23 cellular contexts compared by ENCODE assay signal in genomic region chr2:60469918-60470317, GRCh38.
DNase-seq lines count a peak whose midpoint lies in the region; ATAC-seq and TF ChIP-seq lines count a peak whose summit lies in the region.
"Had no signal": no experiment of that assay in that cellular context is flagged by ENCODE, and none has a peak within 500 bp of the region (broad histone marks: within the 10 kb centered on the region; RNA-seq: fewer than 3 reads in every experiment).

No MANE protein-coding gene starts in this region.

- H4K20me1 ChIP-seq in OCI-LY7 (ENCODE audit: insufficient read depth, low read length) (no peaks in the 10 kb centered on the region), hepatocyte (ENCODE audit: insufficient read depth, poor library complexity, severe bottlenecking) (no peaks in the 10 kb centered on the region)

- H3K4me1 Mint-ChIP-seq in stimulated activated naive B cell treated with anti-CD40 and anti-IgM and Interleukin-4, amounts not matched to agents 10 μg/mL and 1 μg/mL and 100 μg/mL, for 72 hours = peaks cover 55 to 79% of the 10 kb centered on the region in 2 donors
- H3K4me1 Mint-ChIP-seq in naive thymus-derived CD8-positive, alpha-beta T cell = peaks cover 0 to 31% (median 0%) of the 10 kb centered on the region in 4 donors
- H3K4me1 Mint-ChIP-seq in CD4-positive, alpha-beta T cell (ENCODE audit: low read depth) = no peaks in the 10 kb centered on the region
- H3K4me1 Mint-ChIP-seq: activated T-helper 17 cell treated with anti-CD3 and anti-CD28 coated beads, Interleukin-2, amount 50 U/mL, for 72 hours had no signal

- POLR2A ChIA-PET in OCI-LY7 (lab: Charles Lee) = interaction anchor here (0.5 to 2.3 kb wide), 3 partner anchors 13 to 34 kb away, joined by 3 to 7 read pairs (median 4); no protein-coding TSS in a partner anchor
- POLR2A ChIA-PET in naive thymus-derived CD8-positive, alpha-beta T cell (lab: Charles Lee) = no interaction called here
- POLR2A ChIA-PET in CD4-positive, alpha-beta T cell (lab: Charles Lee) = no interaction called here

- H3K36me3 Mint-ChIP-seq in stimulated activated naive B cell treated with anti-CD40 and anti-IgM and Interleukin-4, amounts not matched to agents 10 μg/mL and 1 μg/mL and 100 μg/mL, for 72 hours = peaks cover 54 to 66% of the 10 kb centered on the region in 2 donors
- H3K36me3 Mint-ChIP-seq in naive thymus-derived CD8-positive, alpha-beta T cell = no peaks in the 10 kb centered on the region
- H3K36me3 Mint-ChIP-seq in CD4-positive, alpha-beta T cell (ENCODE audit: low read depth) = no peaks in the 10 kb centered on the region
- H3K36me3 Mint-ChIP-seq: activated naive CD4-positive, alpha-beta T cell treated with anti-CD3 and anti-CD28 coated beads, Interleukin-2, amount 50 U/mL, for 72 hours had no signal

- H3K9me3 Mint-ChIP-seq in stimulated activated naive B cell treated with anti-CD40 and anti-IgM and Interleukin-4, amounts not matched to agents 10 μg/mL and 1 μg/mL and 100 μg/mL, for 72 hours = peaks cover 3 to 7% of the 10 kb centered on the region in 2 donors
- no peaks in the 10 kb centered on the region for H3K9me3 Mint-ChIP-seq in naive thymus-derived CD8-positive, alpha-beta T cell
- H3K9me3 Mint-ChIP-seq in CD4-positive, alpha-beta T cell = no peaks in the 10 kb centered on the region
- H3K9me3 Mint-ChIP-seq: activated naive CD4-positive, alpha-beta T cell treated with anti-CD3 and anti-CD28 coated beads, Interleukin-2, amount 50 U/mL, for 72 hours; activated T-helper 17 cell treated with anti-CD3 and anti-CD28 coated beads, Interleukin-2, amount 50 U/mL, for 72 hours had no signal

- H3K79me2 ChIP-seq in OCI-LY7 (ENCODE audit: insufficient read depth, low read depth, low read length) (peaks cover 36% of the 10 kb centered on the region; the same call in 1 of the 2 replicates), hepatocyte (peaks cover 78% of the 10 kb centered on the region)

- peak; percentile 72 for DNase-seq in DMS79 treated with DMSO at 0.1 percent for 48 hours (lab: John Stamatoyannopoulos, UW)
- no peak for DNase-seq in OCI-LY7 (ENCODE audit: low spot score)
- DNase-seq in hepatocyte (ENCODE audit: low spot score) = no peak
- no peak for DNase-seq in stimulated activated naive B cell treated with anti-CD40 and anti-IgM and Interleukin-4, amounts not matched to agents 10 μg/mL and 1 μg/mL and 100 μg/mL, for 72 hours
- DNase-seq in foreskin keratinocyte = no peak
- DNase-seq in naive thymus-derived CD8-positive, alpha-beta T cell = no peak
- no peak for DNase-seq in CD4-positive, alpha-beta T cell
- DNase-seq: activated CD4-positive, alpha-beta T cell treated with anti-CD3 and anti-CD28 coated beads for 48 hours; anterior cingulate cortex; DND-41; hippocampal formation; KBM-7; mammary epithelial cell; NCI-H526 treated with DMSO at 0.1 percent for 48 hours; pancreas; retina; Right ventricle myocardium superior; stimulated activated naive CD4-positive, alpha-beta T cell had no signal

- peaks cover 10% of the 10 kb centered on the region for H3K4me1 ChIP-seq in OCI-LY7 (ENCODE audit: insufficient read depth, low read length, poor library complexity, severe bottlenecking)
- H3K4me1 ChIP-seq in hepatocyte (ENCODE audit: insufficient read depth) = peaks cover 22% of the 10 kb centered on the region
- H3K4me1 ChIP-seq in foreskin keratinocyte = peaks cover 6% of the 10 kb centered on the region

- no peak overlapping the region for H3K4me3 Mint-ChIP-seq in stimulated activated naive B cell treated with anti-CD40 and anti-IgM and Interleukin-4, amounts not matched to agents 10 μg/mL and 1 μg/mL and 100 μg/mL, for 72 hours
- H3K4me3 Mint-ChIP-seq in naive thymus-derived CD8-positive, alpha-beta T cell = no peak overlapping the region
- H3K4me3 Mint-ChIP-seq in CD4-positive, alpha-beta T cell = no peak overlapping the region
- H3K4me3 Mint-ChIP-seq: activated T-helper 17 cell treated with anti-CD3 and anti-CD28 coated beads, Interleukin-2, amount 50 U/mL, for 72 hours had no signal

- H3K9me2 ChIP-seq in OCI-LY7 (ENCODE audit: insufficient read depth, low read length) (no peaks in the 10 kb centered on the region), hepatocyte (replicated peaks; ENCODE audit: insufficient read depth) (no peaks in the 10 kb centered on the region)

- no TSS peak for BruUV-seq in OCI-LY7 (replicated peaks; lab: Mats Ljungman, UMichigan)

- ATAC-seq in stimulated activated naive B cell treated with anti-CD40 and anti-IgM and Interleukin-4, amounts not matched to agents 10 μg/mL and 1 μg/mL and 100 μg/mL, for 72 hours (replicated peaks) = no peak
- ATAC-seq in foreskin keratinocyte = no peak
- ATAC-seq in naive thymus-derived CD8-positive, alpha-beta T cell = no peak
- no peak for ATAC-seq in CD4-positive, alpha-beta T cell (ENCODE audit: poor library complexity)
- ATAC-seq: activated naive CD4-positive, alpha-beta T cell treated with anti-CD3 and anti-CD28 coated beads, Interleukin-2, amount 50 U/mL, for 72 hours; activated T-helper 17 cell treated with anti-CD3 and anti-CD28 coated beads, Interleukin-2, amount 50 U/mL, for 72 hours; pancreas had no signal

- H3K36me3 ChIP-seq in OCI-LY7 (ENCODE audit: insufficient read depth, low read length) (peaks cover 96% of the 10 kb centered on the region), hepatocyte (replicated peaks; ENCODE audit: insufficient read depth, low read depth) (no peaks in the 10 kb centered on the region)
- H3K36me3 ChIP-seq: pancreas, thoracic aorta had no signal

- no peak overlapping the region for H3K4me3 ChIP-seq in OCI-LY7 (ENCODE audit: low read depth, low read length, poor library complexity, severe bottlenecking)
- H3K4me3 ChIP-seq in hepatocyte = no peak overlapping the region
- H3K4me3 ChIP-seq: pancreas, skin epidermis, thoracic aorta had no signal

- H2AFZ ChIP-seq in OCI-LY7 (ENCODE audit: low read length) (no peak overlapping the region), hepatocyte (no peak overlapping the region)

- H3K4me2 ChIP-seq in OCI-LY7 (ENCODE audit: low read length) (no peak overlapping the region), hepatocyte (no peak overlapping the region)

- no peak for TF ChIP-seq CTCF in OCI-LY7 (conservative IDR thresholded peaks at IDR 0.05; ENCODE audit: low read length)
- no peak for TF ChIP-seq CTCF in hepatocyte (IDR thresholded peaks at IDR 0.05; ENCODE audit: poor library complexity)
- TF ChIP-seq CTCF in foreskin keratinocyte (conservative IDR thresholded peaks at IDR 0.05) = no peak
- no peak for TF ChIP-seq CTCF in CD4-positive, alpha-beta T cell (IDR thresholded peaks at IDR 0.05)

- intact Hi-C loops in OCI-LY7 (cut with micrococcal nuclease; ENCODE audit: unreplicated experiment) = no loop called here
- intact Hi-C loops in CD4-positive, alpha-beta T cell (cut with DNase I, micrococcal nuclease) = no loop called here

- CTCF ChIA-PET in OCI-LY7 (lab: Charles Lee; ENCODE audit: unreplicated experiment) = no interaction called here
- CTCF ChIA-PET in CD4-positive, alpha-beta T cell (lab: Charles Lee) = no interaction called here

- 74% methylated on average over 3 of the region's 3 CpGs for WGBS in hepatocyte (ENCODE audit: low lambda C conversion rate, missing lambda C conversion rate)

- H3K9me3 ChIP-seq in OCI-LY7 (ENCODE audit: low read length) (no peaks in the 10 kb centered on the region), hepatocyte (ENCODE audit: low read depth) (no peaks in the 10 kb centered on the region)
- H3K9me3 ChIP-seq in CD4-positive, alpha-beta T cell (ENCODE audit: control insufficient read depth, low read length) = no peaks in the 10 kb centered on the region
- H3K9me3 ChIP-seq: pancreas, thoracic aorta had no signal

- H3K27ac ChIP-seq in OCI-LY7 (ENCODE audit: low read depth, low read length, poor library complexity, severe bottlenecking) (peak overlapping the region; percentile 5), hepatocyte (peak overlapping the region; percentile 42), foreskin keratinocyte (no peak overlapping the region)
- no peak overlapping the region for H3K27ac ChIP-seq in CD4-positive, alpha-beta T cell (ENCODE audit: low read depth, low read length)
- H3K27ac ChIP-seq: pancreas, thoracic aorta, VCaP had no signal

- no peaks in the 10 kb centered on the region for H3K27me3 Mint-ChIP-seq in stimulated activated naive B cell treated with anti-CD40 and anti-IgM and Interleukin-4, amounts not matched to agents 10 μg/mL and 1 μg/mL and 100 μg/mL, for 72 hours
- peaks cover 0 to 2% (median 0%) of the 10 kb centered on the region in 5 donors for H3K27me3 Mint-ChIP-seq in naive thymus-derived CD8-positive, alpha-beta T cell
- no peaks in the 10 kb centered on the region for H3K27me3 Mint-ChIP-seq in CD4-positive, alpha-beta T cell

- peak overlapping the region; percentile 91 for H3K27ac Mint-ChIP-seq in stimulated activated naive B cell treated with anti-CD40 and anti-IgM and Interleukin-4, amounts not matched to agents 10 μg/mL and 1 μg/mL and 100 μg/mL, for 72 hours
- no peak overlapping the region for H3K27ac Mint-ChIP-seq in naive thymus-derived CD8-positive, alpha-beta T cell
- no peak overlapping the region for H3K27ac Mint-ChIP-seq in CD4-positive, alpha-beta T cell
- H3K27ac Mint-ChIP-seq: activated naive CD4-positive, alpha-beta T cell treated with anti-CD3 and anti-CD28 coated beads, Interleukin-2, amount 50 U/mL, for 72 hours; activated T-helper 17 cell treated with anti-CD3 and anti-CD28 coated beads, Interleukin-2, amount 50 U/mL, for 72 hours had no signal

- H3K27me3 ChIP-seq in hepatocyte (no peaks in the 10 kb centered on the region), foreskin keratinocyte (no peaks in the 10 kb centered on the region)
- no peaks in the 10 kb centered on the region for H3K27me3 ChIP-seq in CD4-positive, alpha-beta T cell (ENCODE audit: control insufficient read depth, insufficient read depth, low read length)
- H3K27me3 ChIP-seq: pancreas had no signal

Comparison
In these comparisons a context has a peak if more than half of its experiments do, and no peak if none do; other contexts are left out.
1. H3K27ac ChIP-seq: peak in OCI-LY7 (single experiment) and hepatocyte (single experiment); none in foreskin keratinocyte (single experiment) and CD4-positive, alpha-beta T cell (single experiment).